In genomic region chr22:25059438-25059837, GRCh38 we compare ENCODE assay signal across 21 cellular contexts.
A peak's percentile ranks its signal among the peaks of the same experiment; 100 is the strongest.
DNase-seq lines count a peak whose midpoint lies in the region; ATAC-seq and TF ChIP-seq lines count a peak whose summit lies in the region.
"Had no signal": no experiment of that assay in that cellular context is flagged by ENCODE, and none has a peak within 500 bp of the region (broad histone marks: within the 10 kb centered on the region; RNA-seq: fewer than 3 reads in every experiment).

No MANE protein-coding gene starts in this region.

- peak overlapping the region; percentile 29 to 96 for H3K27ac Mint-ChIP-seq in activated naive CD4-positive, alpha-beta T cell treated with anti-CD3 and anti-CD28 coated beads, Interleukin-2, amount 50 U/mL, for 72 hours
- H3K27ac Mint-ChIP-seq in WTC11 (peak overlapping the region; percentile 50; the same call in 1 of the 2 replicates), brain (peak overlapping the region in 3 of 5 experiments; percentile 14 to 55 (median 46))
- peak overlapping the region; percentile 63 for H3K27ac Mint-ChIP-seq in stimulated activated effector memory CD8-positive, alpha-beta T cell treated with anti-CD3 and anti-CD28 coated beads, Interleukin-12 subunit alpha, Interleukin-12 subunit beta, amount 100 ng/mL, for 72 hours
- H3K27ac Mint-ChIP-seq: CD14-positive monocyte had no signal

- TF ChIP-seq CTCF in WTC11 (IDR thresholded peaks at IDR 0.05), result no peak
- TF ChIP-seq CTCF in brain (conservative IDR thresholded peaks at IDR 0.05), result no peak

- POLR2A ChIA-PET in WTC11 (lab: Charles Lee), result no interaction called here

- CTCF ChIA-PET in WTC11 (lab: Charles Lee), result interaction anchor here (1.2 to 6.0 kb wide), 6 partner anchors 8 to 287 kb away, joined by 3 to 49 read pairs (median 4); no protein-coding TSS in a partner anchor

- no peaks in the 10 kb centered on the region for H3K36me3 Mint-ChIP-seq in activated naive CD4-positive, alpha-beta T cell treated with anti-CD3 and anti-CD28 coated beads, Interleukin-2, amount 50 U/mL, for 72 hours
- H3K36me3 Mint-ChIP-seq in WTC11, result peaks cover 4% of the 10 kb centered on the region; the same call in 1 of the 2 replicates
- H3K36me3 Mint-ChIP-seq in brain, result no peaks in the 10 kb centered on the region
- H3K36me3 Mint-ChIP-seq in stimulated activated effector memory CD8-positive, alpha-beta T cell treated with anti-CD3 and anti-CD28 coated beads, Interleukin-12 subunit alpha, Interleukin-12 subunit beta, amount 100 ng/mL, for 72 hours, result no peaks in the 10 kb centered on the region
- H3K36me3 Mint-ChIP-seq: CD14-positive monocyte had no signal

- peaks cover 25% of the 10 kb centered on the region for H3K4me1 Mint-ChIP-seq in WTC11
- peaks cover 32% of the 10 kb centered on the region for H3K4me1 Mint-ChIP-seq in brain
- H3K4me1 Mint-ChIP-seq in stimulated activated effector memory CD8-positive, alpha-beta T cell treated with anti-CD3 and anti-CD28 coated beads, Interleukin-12 subunit alpha, Interleukin-12 subunit beta, amount 100 ng/mL, for 72 hours, result peaks cover 65% of the 10 kb centered on the region

- DNase-seq in activated naive CD4-positive, alpha-beta T cell treated with anti-CD3 and anti-CD28 coated beads, Interleukin-2, amount 50 U/mL, for 72 hours (ENCODE audit: low spot score in 2 of 2), result no peak
- no peak for DNase-seq in activated naive CD4-positive, alpha-beta T cell treated with Interleukin-2 at 50 U/mL for 16 hours
- DNase-seq in WTC11 (ENCODE audit: low spot score) (no peak), posterior vena cava (ENCODE audit: low spot score) (no peak)
- DNase-seq in stimulated activated effector memory CD8-positive, alpha-beta T cell treated with anti-CD3 and anti-CD28 coated beads, Interleukin-12 subunit alpha, Interleukin-12 subunit beta, amount 100 ng/mL, for 72 hours (ENCODE audit: low spot score in 2 of 2), result no peak
- DNase-seq: ACHN; AML-193; COR-L47; GF-D8; GM23248; MG63; NCI-H1092; NCI-H187 treated with DMSO at 0.1 percent for 48 hours; NCI-H69; NK-92 treated with Interleukin-12 subunit alpha and Interleukin-12 subunit beta, amount 100 ng/mL, for 24 hours; SHP77 treated with DMSO at 0.1 percent for 48 hours had no signal

- no peaks in the 10 kb centered on the region for H3K9me3 Mint-ChIP-seq in activated naive CD4-positive, alpha-beta T cell treated with anti-CD3 and anti-CD28 coated beads, Interleukin-2, amount 50 U/mL, for 72 hours
- H3K9me3 Mint-ChIP-seq in WTC11, result no peaks in the 10 kb centered on the region
- H3K9me3 Mint-ChIP-seq in brain, result no peaks in the 10 kb centered on the region
- H3K9me3 Mint-ChIP-seq in stimulated activated effector memory CD8-positive, alpha-beta T cell treated with anti-CD3 and anti-CD28 coated beads, Interleukin-12 subunit alpha, Interleukin-12 subunit beta, amount 100 ng/mL, for 72 hours, result no peaks in the 10 kb centered on the region
- H3K9me3 Mint-ChIP-seq: CD14-positive monocyte had no signal

- ATAC-seq in activated naive CD4-positive, alpha-beta T cell treated with anti-CD3 and anti-CD28 coated beads, Interleukin-2, amount 50 U/mL, for 72 hours, result no peak
- ATAC-seq in WTC11 (no peak), HG02763 (IDR thresholded peaks at IDR 0.05; ENCODE audit: unreplicated experiment) (no peak), GM18505 (IDR thresholded peaks at IDR 0.05; ENCODE audit: unreplicated experiment) (no peak)
- no peak for ATAC-seq in stimulated activated effector memory CD8-positive, alpha-beta T cell treated with anti-CD3 and anti-CD28 coated beads, Interleukin-12 subunit alpha, Interleukin-12 subunit beta, amount 100 ng/mL, for 72 hours
- ATAC-seq: HepG2 had no signal

- intact Hi-C loops in posterior vena cava (cut with DNase I), result loop anchor here in 1 of 2 donors (5.0 kb wide), 1 partner anchor 122 kb away; no protein-coding TSS in a partner anchor

- TF ChIP-seq POLR2A in GM18505 (IDR thresholded peaks at IDR 0.05; ENCODE audit: borderline replicate concordance, extremely low read depth, insufficient read depth, insufficient read length), result no peak

- H3K4me3 Mint-ChIP-seq in WTC11, result no peak overlapping the region
- no peak overlapping the region for H3K4me3 Mint-ChIP-seq in brain
- H3K4me3 Mint-ChIP-seq in stimulated activated effector memory CD8-positive, alpha-beta T cell treated with anti-CD3 and anti-CD28 coated beads, Interleukin-12 subunit alpha, Interleukin-12 subunit beta, amount 100 ng/mL, for 72 hours, result no peak overlapping the region
- H3K4me3 Mint-ChIP-seq: CD14-positive monocyte had no signal

- no peaks in the 10 kb centered on the region for H3K27me3 Mint-ChIP-seq in WTC11 (ENCODE audit: low read depth)
- H3K27me3 Mint-ChIP-seq in brain, result no peaks in the 10 kb centered on the region

TF ChIP-seq in WTC11, 78 proteins besides CTCF, POLR2A, EP300 and RAD21:
- TF ChIP-seq FOXK1 (CRISPR knock-in tag; IDR thresholded peaks at IDR 0.05), result no peak
- TF ChIP-seq TCF7 (CRISPR knock-in tag; IDR thresholded peaks at IDR 0.05; ENCODE audit: low read depth), result no peak
- TF ChIP-seq ZNF263 (CRISPR knock-in tag; IDR thresholded peaks at IDR 0.05; ENCODE audit: low read depth), result no peak
- TF ChIP-seq CREB1 (CRISPR knock-in tag; IDR thresholded peaks at IDR 0.05), result no peak
- no peak for TF ChIP-seq SMAD3 (CRISPR knock-in tag; IDR thresholded peaks at IDR 0.05; ENCODE audit: borderline replicate concordance)
- no peak for TF ChIP-seq TEAD1 (CRISPR knock-in tag; IDR thresholded peaks at IDR 0.05)
- TF ChIP-seq USF1 (CRISPR knock-in tag; IDR thresholded peaks at IDR 0.05), result no peak
- TF ChIP-seq PRRX2 (CRISPR knock-in tag; IDR thresholded peaks at IDR 0.05), result no peak
- TF ChIP-seq HMGA2 (CRISPR knock-in tag; IDR thresholded peaks at IDR 0.05), result no peak
- no peak for TF ChIP-seq E2F4 (CRISPR knock-in tag; IDR thresholded peaks at IDR 0.05; ENCODE audit: borderline replicate concordance, low read depth)
- TF ChIP-seq STAT6 (CRISPR knock-in tag; conservative IDR thresholded peaks at IDR 0.05; ENCODE audit: low read depth), result no peak
- TF ChIP-seq E2F5 (CRISPR knock-in tag; IDR thresholded peaks at IDR 0.05), result no peak
- no peak for TF ChIP-seq GTF2I (CRISPR knock-in tag; conservative IDR thresholded peaks at IDR 0.05)
